8 cellular contexts compared by ENCODE assay signal in genomic region chr4:154743683-154744340, GRCh38. TPM values are rescaled to one million over a fixed set of nuclear protein-coding genes. Genes with fewer than 3 reads are reported as not detected.
DNase-seq lines count a peak whose midpoint lies in the region; ATAC-seq, FAIRE-seq and TF ChIP-seq lines count a peak whose summit lies in the region.

LRAT (plus strand) TSS chr4:154744000; CDS start chr4:154744327, 327 bp downstream.

- no peak within 1 kb of the TSS for H4K91ac ChIP-seq in mesenchymal stem cell (ENCODE audit: low read length)

- peaks cover 13 to 24% of the 10 kb centered on the region in 2 donors for H3K4me1 Mint-ChIP-seq in stimulated activated naive B cell treated with anti-CD40 and anti-IgM and Interleukin-4, amounts not matched to agents 10 μg/mL and 1 μg/mL and 100 μg/mL, for 72 hours

- H3K36me3 Mint-ChIP-seq in stimulated activated naive B cell treated with anti-CD40 and anti-IgM and Interleukin-4, amounts not matched to agents 10 μg/mL and 1 μg/mL and 100 μg/mL, for 72 hours, result peaks cover 0 to 3% of the 10 kb centered on the region in 2 donors

- no peak within 1 kb of the TSS for H2BK12ac ChIP-seq in mesenchymal stem cell (ENCODE audit: low read length in 2 of 2)

- H3K27ac ChIP-seq in effector memory CD4-positive, alpha-beta T cell (ENCODE audit: insufficient read depth, low read length, poor library complexity, severe bottlenecking), result no peak within 1 kb of the TSS
- H3K27ac ChIP-seq in mesenchymal stem cell (ENCODE audit: low read length, poor library complexity, severe bottlenecking), result no peak within 1 kb of the TSS

- H3K4ac ChIP-seq in mesenchymal stem cell (ENCODE audit: low read depth in 1 of 2, low read length in 2 of 2), result no peak within 1 kb of the TSS

- H3K27me3 ChIP-seq in effector memory CD4-positive, alpha-beta T cell (replicated peaks; ENCODE audit: control insufficient read depth, insufficient read depth, low read length, poor library complexity, severe bottlenecking), result peaks cover 13% of the 10 kb centered on the region
- H3K27me3 ChIP-seq in mesenchymal stem cell (ENCODE audit: control insufficient read depth in 1 of 2, insufficient read depth in 1 of 2, low read length in 2 of 2), result peaks cover 55 to 63% of the 10 kb centered on the region in 2 experiments

- no peak within 1 kb of the TSS for H3K14ac ChIP-seq in mesenchymal stem cell (ENCODE audit: low read length in 2 of 2)

- H3K18ac ChIP-seq in mesenchymal stem cell (ENCODE audit: low read depth in 1 of 2, low read length in 2 of 2), result no peak within 1 kb of the TSS

- no peaks in the 10 kb centered on the region for H3K9me3 Mint-ChIP-seq in stimulated activated naive B cell treated with anti-CD40 and anti-IgM and Interleukin-4, amounts not matched to agents 10 μg/mL and 1 μg/mL and 100 μg/mL, for 72 hours

- FAIRE-seq in GM12891 (lab: Jason Lieb, UNC), result no peak
- FAIRE-seq in RCC 7860 (lab: Jason Lieb, UNC), result no peak

- no peaks in the 10 kb centered on the region for H3K36me3 ChIP-seq in effector memory CD4-positive, alpha-beta T cell (ENCODE audit: control insufficient read depth, insufficient read depth, low read length)
- peaks cover 0 to 3% of the 10 kb centered on the region in 2 experiments for H3K36me3 ChIP-seq in mesenchymal stem cell (ENCODE audit: control insufficient read depth in 1 of 2, insufficient read depth in 2 of 2, low read depth in 1 of 2, low read length in 2 of 2)

- peak within 1 kb of the TSS; percentile 60 for H3K4me2 ChIP-seq in mesenchymal stem cell (ENCODE audit: low read length, poor library complexity, severe bottlenecking)

- no peak within 1 kb of the TSS for H2AK5ac ChIP-seq in mesenchymal stem cell (ENCODE audit: low read length, severe bottlenecking)

- H3K4me3 Mint-ChIP-seq in stimulated activated naive B cell treated with anti-CD40 and anti-IgM and Interleukin-4, amounts not matched to agents 10 μg/mL and 1 μg/mL and 100 μg/mL, for 72 hours, result peak within 1 kb of the TSS; percentile 83 to 85

- H2BK5ac ChIP-seq in mesenchymal stem cell (ENCODE audit: low read depth, low read length, poor library complexity, severe bottlenecking), result no peak within 1 kb of the TSS

- H3K4me1 ChIP-seq in effector memory CD4-positive, alpha-beta T cell (ENCODE audit: control insufficient read depth, insufficient read depth, low read length, poor library complexity, severe bottlenecking), result peaks cover 16% of the 10 kb centered on the region
- H3K4me1 ChIP-seq in mesenchymal stem cell (ENCODE audit: control insufficient read depth, insufficient read depth, low read depth, low read length), result peaks cover 25% of the 10 kb centered on the region

- ATAC-seq in HG03175 (IDR thresholded peaks at IDR 0.05; ENCODE audit: unreplicated experiment), result peak; percentile 57
- ATAC-seq in stimulated activated naive B cell treated with anti-CD40 and anti-IgM and Interleukin-4, amounts not matched to agents 10 μg/mL and 1 μg/mL and 100 μg/mL, for 72 hours (replicated peaks), result peak; percentile 49 to 58

- peak within 1 kb of the TSS; percentile 65 for H3K27ac Mint-ChIP-seq in stimulated activated naive B cell treated with anti-CD40 and anti-IgM and Interleukin-4, amounts not matched to agents 10 μg/mL and 1 μg/mL and 100 μg/mL, for 72 hours

- peaks cover 57 to 86% of the 10 kb centered on the region in 2 donors for H3K27me3 Mint-ChIP-seq in stimulated activated naive B cell treated with anti-CD40 and anti-IgM and Interleukin-4, amounts not matched to agents 10 μg/mL and 1 μg/mL and 100 μg/mL, for 72 hours

- no peak within 1 kb of the TSS for H2AFZ ChIP-seq in mesenchymal stem cell (ENCODE audit: low read depth, low read length)

- no peak within 1 kb of the TSS for H2BK15ac ChIP-seq in mesenchymal stem cell (ENCODE audit: low read depth, poor library complexity, severe bottlenecking)

- no peak within 1 kb of the TSS for H2BK120ac ChIP-seq in mesenchymal stem cell (ENCODE audit: low read depth, low read length)

- H3K9ac ChIP-seq in mesenchymal stem cell (ENCODE audit: low read length), result no peak within 1 kb of the TSS

- H3K23ac ChIP-seq in mesenchymal stem cell (ENCODE audit: low read length in 2 of 2), result peak within 1 kb of the TSS in 1 of 2 experiments; percentile 35

- no peak within 1 kb of the TSS for H4K8ac ChIP-seq in mesenchymal stem cell (ENCODE audit: low read length)

- peak within 1 kb of the TSS; percentile 51 for H3K4me3 ChIP-seq in effector memory CD4-positive, alpha-beta T cell (ENCODE audit: insufficient read depth, low read depth, low read length, poor library complexity, severe bottlenecking)
- peak within 1 kb of the TSS; percentile 55 to 78 for H3K4me3 ChIP-seq in mesenchymal stem cell (ENCODE audit: insufficient read depth in 1 of 2, low read depth in 1 of 2, low read length in 2 of 2)

- H3K79me1 ChIP-seq in mesenchymal stem cell (replicated peaks; ENCODE audit: low read length, poor library complexity, severe bottlenecking), result no peaks in the 10 kb centered on the region

- peak; percentile 23 for DNase-seq in GM12891 (ENCODE audit: insufficient read length, low spot score)
- DNase-seq in activated CD4-positive, CD25-positive, alpha-beta regulatory T cell treated with anti-CD3 and anti-CD28 coated beads, Interleukin-2, amount 50 U/mL, for 72 hours, result peak; percentile 38
- DNase-seq in effector memory CD4-positive, alpha-beta T cell, result no peak
- DNase-seq in mesenchymal stem cell, result no peak
- no peak for DNase-seq in stimulated activated naive B cell treated with anti-CD40 and anti-IgM and Interleukin-4, amounts not matched to agents 10 μg/mL and 1 μg/mL and 100 μg/mL, for 72 hours
- DNase-seq in foreskin melanocyte, result no peak
- no peak for DNase-seq in RCC 7860 (ENCODE audit: low spot score)

- no peak for TF ChIP-seq POLR2A in GM12891 (IDR thresholded peaks at IDR 0.05; ENCODE audit: low read depth, low read length)

- WGBS in mesenchymal stem cell, result 2% methylated on average over 55 of the region's 55 CpGs

- no peaks in the 10 kb centered on the region for H3K9me3 ChIP-seq in effector memory CD4-positive, alpha-beta T cell (ENCODE audit: control insufficient read depth, low read length)
- no peaks in the 10 kb centered on the region for H3K9me3 ChIP-seq in mesenchymal stem cell (ENCODE audit: control insufficient read depth, low read length)

TF ChIP-seq in GM12891, 5 proteins besides CTCF, POLR2A, EP300 and RAD21:
- no peak for TF ChIP-seq SPI1 (IDR thresholded peaks at IDR 0.05; ENCODE audit: low read depth, low read length)
- TF ChIP-seq PAX5 (IDR thresholded peaks at IDR 0.05; ENCODE audit: insufficient read depth, low read length, severe bottlenecking), result no peak
- TF ChIP-seq POU2F2 (IDR thresholded peaks at IDR 0.05; ENCODE audit: low read depth, low read length), result no peak
- no peak for TF ChIP-seq POLR2AphosphoS5 (IDR thresholded peaks at IDR 0.05; ENCODE audit: low read depth, low read length)
- TF ChIP-seq TAF1 (IDR thresholded peaks at IDR 0.05; ENCODE audit: low read depth, low read length), result no peak

RNA-seq across cellular contexts. Expression of gene LRAT, which starts in this region (rescaled TPM):
- not detected for polyA plus RNA-seq in GM12891 (2012; ENCODE audit: low read depth, missing spikeins)
- polyA plus RNA-seq in mesenchymal stem cell (2013, experiment 1 of 2), result not detected
- polyA plus RNA-seq in mesenchymal stem cell (2013, experiment 2 of 2), result not detected

Comparison
In these comparisons a context has a peak if more than half of its experiments do, and no peak if none do; other contexts are left out.
1. DNase-seq: peak in GM12891 (single experiment) and activated CD4-positive, CD25-positive, alpha-beta regulatory T cell treated with anti-CD3 and anti-CD28 coated beads, Interleukin-2, amount 50 U/mL, for 72 hours (single experiment); none in effector memory CD4-positive, alpha-beta T cell (0 of 3), mesenchymal stem cell (single experiment), stimulated activated naive B cell treated with anti-CD40 and anti-IgM and Interleukin-4, amounts not matched to agents 10 μg/mL and 1 μg/mL and 100 μg/mL, for 72 hours (single experiment), foreskin melanocyte (single experiment) and RCC 7860 (single experiment).